17 cellular contexts compared by ENCODE assay signal in genomic region chr7:133843341-133843740, GRCh38.
DNase-seq lines count a peak whose midpoint lies in the region; ATAC-seq and TF ChIP-seq lines count a peak whose summit lies in the region.
"Had no signal": no experiment of that assay in that cellular context is flagged by ENCODE, and none has a peak within 500 bp of the region (broad histone marks: within the 10 kb centered on the region; RNA-seq: fewer than 3 reads in every experiment).

No MANE protein-coding gene starts in this region.

- no peak for TF ChIP-seq CTCF in fibroblast of the aortic adventitia (IDR thresholded peaks at IDR 0.05; ENCODE audit: insufficient read depth, low read length)

- peaks cover 24% of the 10 kb centered on the region for H3K36me3 Mint-ChIP-seq in activated naive CD8-positive, alpha-beta T cell treated with anti-CD3 and anti-CD28 coated beads for 36 hours

- intact Hi-C loops in left ventricle myocardium superior (cut with micrococcal nuclease), result no loop called here

- peaks cover 11% of the 10 kb centered on the region for H3K4me1 Mint-ChIP-seq in activated naive CD8-positive, alpha-beta T cell treated with anti-CD3 and anti-CD28 coated beads for 36 hours

- ATAC-seq in left ventricle myocardium superior, result no peak
- ATAC-seq: CD8-positive, alpha-beta T cell had no signal

- no peak overlapping the region for H3K27ac Mint-ChIP-seq in activated naive CD8-positive, alpha-beta T cell treated with anti-CD3 and anti-CD28 coated beads for 36 hours
- H3K27ac Mint-ChIP-seq: B cell; CD4-positive, alpha-beta T cell; CD8-positive, alpha-beta T cell had no signal

- DNase-seq in dermis blood vessel endothelial cell, result peak; percentile 46
- DNase-seq in fibroblast of the aortic adventitia (ENCODE audit: low read depth), result peak; percentile 21
- peak; percentile 41 for DNase-seq in pulmonary artery endothelial cell (ENCODE audit: low read depth, low spot score)
- DNase-seq in activated naive CD8-positive, alpha-beta T cell treated with anti-CD3 and anti-CD28 coated beads for 36 hours, result no peak
- DNase-seq in NCI-H187 treated with DMSO at 0.1 percent for 48 hours (lab: John Stamatoyannopoulos, UW), result no peak
- no peak for DNase-seq in left ventricle myocardium superior
- DNase-seq: 8988T; ACHN; AML-193; Caco-2; Calu3; CD4-positive, alpha-beta T cell; CD8-positive, alpha-beta T cell; DMS79 treated with DMSO at 0.1 percent for 48 hours; GF-D8 had no signal

- H3K27me3 Mint-ChIP-seq in activated naive CD8-positive, alpha-beta T cell treated with anti-CD3 and anti-CD28 coated beads for 36 hours, result no peaks in the 10 kb centered on the region
- H3K27me3 Mint-ChIP-seq: B cell; CD4-positive, alpha-beta T cell had no signal

- peaks cover 7% of the 10 kb centered on the region for H3K9me3 Mint-ChIP-seq in activated naive CD8-positive, alpha-beta T cell treated with anti-CD3 and anti-CD28 coated beads for 36 hours

- H3K4me3 ChIP-seq in fibroblast of the aortic adventitia (ENCODE audit: low read depth, low read length), result no peak overlapping the region
- H3K4me3 ChIP-seq: BLaER1 treated with 17β-estradiol and CSF1 and Interleukin-3, amounts not matched to agents 10 nM and 100 nM had no signal

- no peak overlapping the region for H3K4me3 Mint-ChIP-seq in activated naive CD8-positive, alpha-beta T cell treated with anti-CD3 and anti-CD28 coated beads for 36 hours
- H3K4me3 Mint-ChIP-seq: B cell; CD4-positive, alpha-beta T cell; CD8-positive, alpha-beta T cell had no signal

Comparison
In these comparisons a context has a peak if more than half of its experiments do, and no peak if none do; other contexts are left out.
1. DNase-seq: peak in dermis blood vessel endothelial cell (single experiment), fibroblast of the aortic adventitia (single experiment) and pulmonary artery endothelial cell (single experiment); none in activated naive CD8-positive, alpha-beta T cell treated with anti-CD3 and anti-CD28 coated beads for 36 hours (single experiment), NCI-H187 treated with DMSO at 0.1 percent for 48 hours (single experiment) and left ventricle myocardium superior (single experiment).